1 cellular context compared by ENCODE assay signal in genomic region chr14:90829677-90830076, GRCh38.
TF ChIP-seq lines count a peak whose summit lies in the region.

No MANE protein-coding gene starts in this region.

TF ChIP-seq in IMR-90, 13 proteins besides CTCF, POLR2A, EP300 and RAD21:
- no peak for TF ChIP-seq USF2 (IDR thresholded peaks at IDR 0.05; ENCODE audit: low read depth, low read length)
- no peak for TF ChIP-seq NFE2L2 (IDR thresholded peaks at IDR 0.05; ENCODE audit: low read depth, low read length)
- TF ChIP-seq RCOR1 (IDR thresholded peaks at IDR 0.05; ENCODE audit: insufficient replicate concordance, low read length) = no peak
- no peak for TF ChIP-seq MAFK (IDR thresholded peaks at IDR 0.05; ENCODE audit: low read depth, low read length)
- no peak for TF ChIP-seq CHD1 (IDR thresholded peaks at IDR 0.05; ENCODE audit: low read depth, low read length)
- no peak for TF ChIP-seq MAZ (IDR thresholded peaks at IDR 0.05; ENCODE audit: borderline replicate concordance, low read depth, low read length)
- TF ChIP-seq BHLHE40 (IDR thresholded peaks at IDR 0.05; ENCODE audit: low read depth, low read length) = no peak
- no peak for TF ChIP-seq FOS (IDR thresholded peaks at IDR 0.05; ENCODE audit: low read depth, low read length)
- TF ChIP-seq MXI1 (IDR thresholded peaks at IDR 0.05; ENCODE audit: borderline replicate concordance, low read depth, low read length) = no peak
- TF ChIP-seq ELK1 (IDR thresholded peaks at IDR 0.05; ENCODE audit: borderline replicate concordance, low read depth, low read length) = no peak
- no peak for TF ChIP-seq SMC3 (IDR thresholded peaks at IDR 0.05; ENCODE audit: low read depth, low read length)
